1 cellular context compared by ENCODE assay signal in genomic region chr20:32263398-32263954, GRCh38.
TF ChIP-seq lines count a peak whose summit lies in the region.

No MANE protein-coding gene starts in this region.

TF ChIP-seq in HepG2, 621 proteins besides CTCF, POLR2A, EP300 and RAD21 (continued from another document and continues in another):
- TF ChIP-seq PRDM10 (CRISPR knock-in tag; IDR thresholded peaks at IDR 0.05; ENCODE audit: low read depth): no peak
- TF ChIP-seq NFIB (CRISPR knock-in tag; IDR thresholded peaks at IDR 0.05; ENCODE audit: borderline replicate concordance): no peak
- TF ChIP-seq CC2D1A (CRISPR knock-in tag; IDR thresholded peaks at IDR 0.05): no peak
- TF ChIP-seq ZBTB26 (CRISPR knock-in tag; IDR thresholded peaks at IDR 0.05; ENCODE audit: borderline replicate concordance): no peak
- TF ChIP-seq USF2 (IDR thresholded peaks at IDR 0.05; ENCODE audit: low read depth, low read length): no peak
- TF ChIP-seq USF2 (CRISPR knock-in tag; IDR thresholded peaks at IDR 0.05; ENCODE audit: borderline replicate concordance): no peak
- TF ChIP-seq TSC22D2 (CRISPR knock-in tag; IDR thresholded peaks at IDR 0.05; ENCODE audit: borderline replicate concordance): no peak
- TF ChIP-seq TBL1XR1 (IDR thresholded peaks at IDR 0.05; ENCODE audit: borderline replicate concordance, low read length, partially characterized antibody): no peak
- no peak for TF ChIP-seq MAFK (conservative IDR thresholded peaks at IDR 0.05 in 1 of 2, IDR thresholded peaks at IDR 0.05 in 1 of 2; ENCODE audit: low read length in 2 of 2)
- TF ChIP-seq ZNF607 (CRISPR knock-in tag; IDR thresholded peaks at IDR 0.05; ENCODE audit: borderline replicate concordance): peak; percentile 47; the same call in 1 of the 2 replicates
- no peak for TF ChIP-seq POLR2G (IDR thresholded peaks at IDR 0.05; ENCODE audit: low read depth, low read length)
- no peak for TF ChIP-seq HCFC1 (IDR thresholded peaks at IDR 0.05; ENCODE audit: low read depth, low read length)
- no peak for TF ChIP-seq PRPF4 (IDR thresholded peaks at IDR 0.05; ENCODE audit: low read depth, low read length, poor library complexity, severe bottlenecking)
- no peak for TF ChIP-seq ZNF724P (CRISPR knock-in tag; IDR thresholded peaks at IDR 0.05; ENCODE audit: borderline replicate concordance)
- no peak for TF ChIP-seq ARID2 (CRISPR knock-in tag; IDR thresholded peaks at IDR 0.05; ENCODE audit: borderline replicate concordance)
- 0 out of 2 replicates have a peak, but pooled peaks have one; percentile 16 for TF ChIP-seq ERF (CRISPR knock-in tag; IDR thresholded peaks at IDR 0.05)
- no peak for TF ChIP-seq AGO2 (optimal IDR thresholded peaks at IDR 0.05; ENCODE audit: low read depth, low read length)
- TF ChIP-seq ATF7-NPFF (CRISPR knock-in tag; IDR thresholded peaks at IDR 0.05; ENCODE audit: low read depth): no peak
- no peak for TF ChIP-seq TEAD2 (CRISPR knock-in tag; IDR thresholded peaks at IDR 0.05)
- TF ChIP-seq ZNF329 (CRISPR knock-in tag; IDR thresholded peaks at IDR 0.05; ENCODE audit: low read depth): no peak
- TF ChIP-seq ZNF317 (CRISPR knock-in tag; IDR thresholded peaks at IDR 0.05): no peak
- no peak for TF ChIP-seq TIGD3 (CRISPR knock-in tag; IDR thresholded peaks at IDR 0.05; ENCODE audit: borderline replicate concordance)
- no peak for TF ChIP-seq ZZZ3 (CRISPR knock-in tag; IDR thresholded peaks at IDR 0.05; ENCODE audit: borderline replicate concordance)
- TF ChIP-seq SRSF4 (IDR thresholded peaks at IDR 0.05; ENCODE audit: low read depth, low read length, poor library complexity, severe bottlenecking): no peak
- no peak for TF ChIP-seq SRSF9 (IDR thresholded peaks at IDR 0.05; ENCODE audit: borderline replicate concordance, insufficient read depth, low read depth, low read length, poor library complexity, severe bottlenecking)
- no peak for TF ChIP-seq ZNF350 (CRISPR knock-in tag; IDR thresholded peaks at IDR 0.05; ENCODE audit: borderline replicate concordance, low read depth)
- no peak for TF ChIP-seq ZFP37 (CRISPR knock-in tag; IDR thresholded peaks at IDR 0.05; ENCODE audit: borderline replicate concordance)
- TF ChIP-seq ZBED4 (CRISPR knock-in tag; IDR thresholded peaks at IDR 0.05; ENCODE audit: borderline replicate concordance): 0 out of 2 replicates have a peak, but pooled peaks have one; percentile 43
- no peak for TF ChIP-seq ZSCAN30 (CRISPR knock-in tag; IDR thresholded peaks at IDR 0.05)
- TF ChIP-seq KLF13 (CRISPR knock-in tag; IDR thresholded peaks at IDR 0.05): no peak
- no peak for TF ChIP-seq KLF6 (CRISPR knock-in tag; IDR thresholded peaks at IDR 0.05)
- no peak for TF ChIP-seq ZNF225 (CRISPR knock-in tag; IDR thresholded peaks at IDR 0.05)
- TF ChIP-seq NFYC (CRISPR knock-in tag; IDR thresholded peaks at IDR 0.05): no peak
- TF ChIP-seq HINFP (CRISPR knock-in tag; IDR thresholded peaks at IDR 0.05; ENCODE audit: low read depth): no peak
- TF ChIP-seq SALL2 (CRISPR knock-in tag; IDR thresholded peaks at IDR 0.05): 0 out of 2 replicates have a peak, but pooled peaks have one; percentile 63
- TF ChIP-seq KDM2A (CRISPR knock-in tag; IDR thresholded peaks at IDR 0.05; ENCODE audit: borderline replicate concordance, low read depth): no peak
- peak; percentile 89 for TF ChIP-seq ZNF460 (CRISPR knock-in tag; IDR thresholded peaks at IDR 0.05; ENCODE audit: borderline replicate concordance)
- no peak for TF ChIP-seq ZSCAN9 (CRISPR knock-in tag; IDR thresholded peaks at IDR 0.05; ENCODE audit: borderline replicate concordance)
- no peak for TF ChIP-seq DRAP1 (CRISPR knock-in tag; IDR thresholded peaks at IDR 0.05)
- TF ChIP-seq ZNF703 (CRISPR knock-in tag; IDR thresholded peaks at IDR 0.05; ENCODE audit: borderline replicate concordance): no peak
- TF ChIP-seq RFXANK (CRISPR knock-in tag; IDR thresholded peaks at IDR 0.05): 0 out of 2 replicates have a peak, but pooled peaks have one; percentile 36
- TF ChIP-seq MTF1 (CRISPR knock-in tag; IDR thresholded peaks at IDR 0.05): no peak
- no peak for TF ChIP-seq ZNF790 (CRISPR knock-in tag; IDR thresholded peaks at IDR 0.05; ENCODE audit: borderline replicate concordance)
- no peak for TF ChIP-seq MYNN (CRISPR knock-in tag; IDR thresholded peaks at IDR 0.05; ENCODE audit: low read depth)
- TF ChIP-seq ZNF367 (CRISPR knock-in tag; IDR thresholded peaks at IDR 0.05; ENCODE audit: borderline replicate concordance): no peak
- TF ChIP-seq JARID2 (CRISPR knock-in tag; IDR thresholded peaks at IDR 0.05; ENCODE audit: insufficient replicate concordance): no peak
- TF ChIP-seq ETV6 (CRISPR knock-in tag; conservative IDR thresholded peaks at IDR 0.05): no peak
- no peak for TF ChIP-seq ELF1 (CRISPR knock-in tag; IDR thresholded peaks at IDR 0.05)
- peak; percentile 39; the same call in 1 of the 2 replicates for TF ChIP-seq NAIF1 (CRISPR knock-in tag; IDR thresholded peaks at IDR 0.05; ENCODE audit: borderline replicate concordance)
- TF ChIP-seq SP5 (CRISPR knock-in tag; IDR thresholded peaks at IDR 0.05; ENCODE audit: borderline replicate concordance, low read depth): no peak
- no peak for TF ChIP-seq SOX6 (IDR thresholded peaks at IDR 0.05)
- TF ChIP-seq SOX6 (CRISPR knock-in tag; IDR thresholded peaks at IDR 0.05): peak; percentile 68; the same call in 1 of the 2 replicates
- no peak for TF ChIP-seq NFE2L2 (IDR thresholded peaks at IDR 0.05; ENCODE audit: low read length)
- TF ChIP-seq KMT2A (CRISPR knock-in tag; IDR thresholded peaks at IDR 0.05): no peak
- TF ChIP-seq KDM5A (IDR thresholded peaks at IDR 0.05; ENCODE audit: borderline replicate concordance, low read length): no peak
- peak; percentile 34; the same call in 1 of the 2 replicates for TF ChIP-seq MIXL1 (CRISPR knock-in tag; IDR thresholded peaks at IDR 0.05)
- TF ChIP-seq ARID3A (IDR thresholded peaks at IDR 0.05; ENCODE audit: low read depth, low read length): peak; percentile 74
